In the genomic region with DNA sequence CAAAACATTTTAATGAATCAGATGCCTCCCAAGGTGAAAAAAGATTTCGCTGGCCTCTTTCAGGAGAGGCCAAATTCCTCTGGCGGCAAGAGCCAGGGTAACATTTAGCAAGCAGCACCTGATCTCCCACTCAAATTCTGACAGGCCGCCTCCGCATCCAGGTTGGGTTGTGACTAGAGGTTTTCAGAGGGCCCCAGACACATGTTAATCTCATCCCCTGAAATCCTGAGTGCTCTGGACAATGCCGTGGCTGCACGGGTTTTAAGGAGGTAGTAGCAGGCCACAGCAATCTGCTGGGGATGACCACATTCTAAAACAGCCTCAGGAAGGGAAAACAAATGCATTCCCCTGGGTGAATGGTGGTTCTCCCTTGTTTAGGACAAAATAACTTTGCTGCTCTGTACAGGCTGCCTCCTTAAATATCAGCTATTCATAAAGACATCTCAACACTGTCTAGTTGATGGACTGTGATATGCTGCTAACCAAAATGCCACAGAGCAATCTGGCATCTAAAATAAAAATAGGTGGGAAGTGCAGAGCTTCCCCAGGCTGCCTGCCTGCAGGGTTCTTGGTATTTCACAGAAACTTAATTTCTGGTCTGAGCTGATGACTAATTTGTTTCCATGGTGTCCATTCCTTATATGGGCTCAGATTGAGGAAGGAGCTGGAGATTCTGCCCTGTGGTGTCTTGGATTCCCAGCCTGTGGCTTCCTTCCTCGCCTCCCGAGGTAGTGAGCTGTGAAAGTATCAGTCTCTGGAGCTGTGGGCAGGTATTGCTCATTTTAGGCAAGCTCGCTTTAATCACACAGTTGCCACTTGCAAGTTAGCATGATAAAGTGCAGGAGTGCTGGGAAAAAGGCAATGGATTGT, we compare ENCODE assay signal across 9 cellular contexts.
DNase-seq lines count a peak whose midpoint lies in the region; ATAC-seq and TF ChIP-seq lines count a peak whose summit lies in the region.
"Had no signal": no experiment of that assay in that cellular context is flagged by ENCODE, and none has a peak within 500 bp of the region (broad histone marks: within the 10 kb centered on the region; RNA-seq: fewer than 3 reads in every experiment).

No MANE protein-coding gene starts in this region.

- H3K27me3 Mint-ChIP-seq in activated naive CD4-positive, alpha-beta T cell treated with anti-CD3 and anti-CD28 coated beads for 36 hours (ENCODE audit: low read depth) = no peaks in the 10 kb centered on the region

- POLR2A ChIA-PET in BJ (lab: Charles Lee) = interaction anchor here (0.6 kb wide), 1 partner anchor 495 kb away, joined by 3 read pairs; no protein-coding TSS in a partner anchor

- peak; percentile 47 for DNase-seq in BJ (ENCODE audit: low read depth)
- peak; percentile 58 for DNase-seq in NB4 (ENCODE audit: low read depth)
- peak; percentile 71 to 83 for DNase-seq in cardiac fibroblast (ENCODE audit: low read depth in 2 of 2)
- no peak for DNase-seq in activated naive CD4-positive, alpha-beta T cell treated with Interleukin-2 at 50 U/mL for 16 hours
- no peak for DNase-seq in activated naive CD4-positive, alpha-beta T cell treated with anti-CD3 and anti-CD28 coated beads for 36 hours
- no peak for DNase-seq in globus pallidus (ENCODE audit: low spot score)
- DNase-seq: activated T-cell treated with anti-CD3 and anti-CD28 coated beads, Interleukin-2, amount 50 U/mL, for 48 hours had no signal

- peak overlapping the region; percentile 61 for H3K27ac ChIP-seq in muscle layer of duodenum (ENCODE audit: low read length)

- H3K4me3 Mint-ChIP-seq in activated naive CD4-positive, alpha-beta T cell treated with anti-CD3 and anti-CD28 coated beads for 36 hours = no peak overlapping the region

- CTCF ChIA-PET in BJ (lab: Yijun Ruan, JAX) = interaction anchor here (0.7 to 1.7 kb wide), 4 partner anchors 9 to 587 kb away, joined by 3 to 4 read pairs (median 4); no protein-coding TSS in a partner anchor
- CTCF ChIA-PET in activated naive CD4-positive, alpha-beta T cell treated with anti-CD3 and anti-CD28 coated beads for 36 hours (lab: Charles Lee) = interaction anchor here (1.1 to 1.3 kb wide), 2 partner anchors 10 to 16 kb away, joined by 3 read pairs; no protein-coding TSS in a partner anchor

- no peak overlapping the region for H3K27ac Mint-ChIP-seq in activated naive CD4-positive, alpha-beta T cell treated with anti-CD3 and anti-CD28 coated beads for 36 hours

- TF ChIP-seq CTCF in BJ (IDR thresholded peaks at IDR 0.05; ENCODE audit: insufficient read depth, low read depth, low read length) = no peak
- no peak for TF ChIP-seq CTCF in NB4 (IDR thresholded peaks at IDR 0.05; ENCODE audit: low read depth, low read length)
- no peak for TF ChIP-seq CTCF in cardiac fibroblast (IDR thresholded peaks at IDR 0.05; ENCODE audit: low read depth, low read length)

- H3K27me3 ChIP-seq in BJ (ENCODE audit: control insufficient read depth, insufficient read depth, low read length) (no peaks in the 10 kb centered on the region), muscle layer of duodenum (ENCODE audit: low read depth, low read length) (no peaks in the 10 kb centered on the region)

- no peak for TF ChIP-seq POLR2A in NB4 (IDR thresholded peaks at IDR 0.05; ENCODE audit: extremely low read depth, insufficient read length)

- no peaks in the 10 kb centered on the region for H3K4me1 Mint-ChIP-seq in activated naive CD4-positive, alpha-beta T cell treated with anti-CD3 and anti-CD28 coated beads for 36 hours (ENCODE audit: low read depth)

- intact Hi-C loops in activated naive CD4-positive, alpha-beta T cell treated with anti-CD3 and anti-CD28 coated beads for 36 hours (cut with micrococcal nuclease) = no loop called here

- ATAC-seq in GM18873 (IDR thresholded peaks at IDR 0.05; ENCODE audit: low FRiP score, unreplicated experiment) = no peak

- no peak overlapping the region for H3K4me3 ChIP-seq in BJ (ENCODE audit: low read depth, low read length)
- no peak overlapping the region for H3K4me3 ChIP-seq in NB4 (ENCODE audit: low read depth, low read length)
- no peak overlapping the region for H3K4me3 ChIP-seq in cardiac fibroblast (replicated peaks in 1 of 2; ENCODE audit: low read depth in 2 of 2, low read length in 2 of 2)
- H3K4me3 ChIP-seq in muscle layer of duodenum (ENCODE audit: low read depth in 1 of 2, low read length in 2 of 2) = no peak overlapping the region

- H3K9me3 Mint-ChIP-seq in activated naive CD4-positive, alpha-beta T cell treated with anti-CD3 and anti-CD28 coated beads for 36 hours = peaks cover 8% of the 10 kb centered on the region

- H3K36me3 Mint-ChIP-seq in activated naive CD4-positive, alpha-beta T cell treated with anti-CD3 and anti-CD28 coated beads for 36 hours (ENCODE audit: low read depth) = peaks cover 78% of the 10 kb centered on the region

- H3K4me1 ChIP-seq in muscle layer of duodenum (ENCODE audit: control insufficient read depth in 1 of 2, insufficient read depth in 2 of 2, low read length in 2 of 2) = peaks cover 6 to 7% of the 10 kb centered on the region in 2 donors

- H3K9me3 ChIP-seq in muscle layer of duodenum (ENCODE audit: control insufficient read depth in 1 of 2, low read length in 2 of 2) = no peaks in the 10 kb centered on the region

- no peaks in the 10 kb centered on the region for H3K36me3 ChIP-seq in BJ (ENCODE audit: control insufficient read depth, insufficient read depth, low read length)
- peaks cover 7 to 14% of the 10 kb centered on the region in 2 donors for H3K36me3 ChIP-seq in muscle layer of duodenum (ENCODE audit: control insufficient read depth in 1 of 2, insufficient read depth in 2 of 2, low read length in 2 of 2)

Comparison
In these comparisons a context has a peak if more than half of its experiments do, and no peak if none do; other contexts are left out.
1. DNase-seq: peak in BJ (single experiment), NB4 (single experiment) and cardiac fibroblast (2 of 2); none in activated naive CD4-positive, alpha-beta T cell treated with Interleukin-2 at 50 U/mL for 16 hours (single experiment), activated naive CD4-positive, alpha-beta T cell treated with anti-CD3 and anti-CD28 coated beads for 36 hours (single experiment) and globus pallidus (single experiment).